ENCODE assay signal across 10 cellular contexts in the genomic region with DNA sequence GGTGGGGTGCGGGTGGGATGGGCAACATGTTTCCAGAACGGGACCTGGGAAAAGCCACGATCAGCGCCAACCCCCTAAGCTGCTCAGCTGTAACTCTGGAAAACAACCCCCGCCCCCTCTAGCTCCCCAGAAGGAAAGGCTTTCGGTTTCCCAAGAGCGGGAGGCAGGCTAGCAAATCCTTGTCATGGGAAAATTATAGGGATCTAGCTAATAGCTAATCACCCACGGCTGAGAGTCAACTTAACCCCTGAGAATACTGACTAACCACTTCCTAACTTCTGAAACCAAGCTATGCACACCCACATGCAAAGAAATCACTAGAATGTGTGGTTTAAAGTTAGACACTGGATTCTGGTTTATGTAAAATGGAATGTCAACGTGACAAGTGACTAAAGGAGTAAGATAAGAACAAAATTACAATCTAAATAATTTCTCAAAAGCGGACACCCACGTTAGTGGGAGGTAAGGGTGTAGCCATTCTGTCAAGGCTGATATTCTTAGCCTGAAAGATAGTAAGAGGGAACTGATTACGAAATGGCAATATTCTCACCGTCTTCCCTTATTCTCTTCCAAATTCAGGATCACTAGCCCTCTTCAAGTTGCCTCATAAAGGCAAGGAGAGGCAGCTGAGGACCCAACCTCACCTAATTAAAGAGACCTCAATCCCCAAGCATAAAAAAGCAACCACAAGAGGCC. TPM values are rescaled to one million over a fixed set of nuclear protein-coding genes. Genes with fewer than 3 reads are reported as not detected.
A peak's percentile ranks its signal among the peaks of the same experiment; 100 is the strongest.
DNase-seq lines count a peak whose midpoint lies in the region; ATAC-seq, FAIRE-seq and TF ChIP-seq lines count a peak whose summit lies in the region.
"Had no signal": no experiment of that assay in that cellular context is flagged by ENCODE, and none has a peak within 500 bp of the region (broad histone marks: within the 10 kb centered on the region; RNA-seq: fewer than 3 reads in every experiment).

No MANE protein-coding gene starts in this region.

- no peak overlapping the region for H3K18ac ChIP-seq in H1 (ENCODE audit: extremely low read depth, low read length)

- H3K27ac ChIP-seq in H1 (ENCODE audit: low read depth, low read length): no peak overlapping the region

- H2BK20ac ChIP-seq in H1 (ENCODE audit: low read length): 0 out of 2 replicates have a peak overlapping the region, but pooled peaks have one; percentile 26

- H3K4me3 ChIP-seq in AG04449 (ENCODE audit: low read depth, low read length) (peak overlapping the region; percentile 21; the same call in 1 of the 2 replicates), H1 (ENCODE audit: extremely low read depth in 1 of 4, insufficient read depth in 2 of 4, low read depth in 3 of 4, low read length in 4 of 4) (no peak overlapping the region)

- H3K4ac ChIP-seq in H1 (replicated peaks; ENCODE audit: insufficient read length, low read depth, low read length): no peak overlapping the region

- H4K8ac ChIP-seq in H1 (ENCODE audit: extremely low read depth, insufficient read depth, low read length): no peak overlapping the region

- no peak for TF ChIP-seq POLR2A in H1 (IDR thresholded peaks at IDR 0.05; ENCODE audit: control extremely low read depth in 1 of 2, low read depth in 2 of 2, low read length in 2 of 2)

- no peak overlapping the region for H3K23ac ChIP-seq in H1 (ENCODE audit: insufficient read length)

- H3K79me1 ChIP-seq in H1 (ENCODE audit: low read depth, low read length): peaks cover 13% of the 10 kb centered on the region

- H4K5ac ChIP-seq in H1 (ENCODE audit: insufficient read length, low read depth, low read length): no peak overlapping the region

- no peak for TF ChIP-seq EP300 in H1 (IDR thresholded peaks at IDR 0.05; ENCODE audit: borderline replicate concordance in 1 of 2, low read depth in 2 of 2, low read length in 2 of 2)

- CTCF ChIA-PET in AG04449 (lab: Yijun Ruan, JAX) (interaction anchor here (1.1 to 3.5 kb wide), 3 partner anchors 17 to 890 kb away, joined by 3 to 12 read pairs (median 4); no protein-coding TSS in a partner anchor), H1 (lab: Charles Lee; ENCODE audit: partially characterized antibody) (interaction anchor here (0.7 to 2.0 kb wide), 4 partner anchors 11 to 43 kb away, joined by 3 to 6 read pairs (median 4); no protein-coding TSS in a partner anchor)

- no peak overlapping the region; the same call in 1 of the 2 replicates for H2BK12ac ChIP-seq in H1 (ENCODE audit: low read depth, low read length)

- no peak overlapping the region for H3K14ac ChIP-seq in H1 (ENCODE audit: insufficient read length)

- H3K9me3 ChIP-seq in H1 (ENCODE audit: insufficient read depth in 2 of 2, low read depth in 1 of 2, low read length in 1 of 2): no peaks in the 10 kb centered on the region

- ATAC-seq in HG03103 (IDR thresholded peaks at IDR 0.05; ENCODE audit: low read depth, unreplicated experiment) (peak; percentile 43), HG02623 (IDR thresholded peaks at IDR 0.05; ENCODE audit: unreplicated experiment) (no peak)
- ATAC-seq: HCT116 had no signal

- peak; percentile 85 for DNase-seq in AG04449 (ENCODE audit: low read depth, low spot score)
- no peak for DNase-seq in H1 (ENCODE audit: low read depth in 1 of 2, low spot score in 2 of 2)
- DNase-seq in non-pigmented ciliary epithelial cell (ENCODE audit: low read depth): peak; percentile 91
- no peak for DNase-seq in RKO (ENCODE audit: low spot score)
- no peak for DNase-seq in NCI-H1436 (lab: John Stamatoyannopoulos, UW)
- no peak for DNase-seq in NCI-H2171 treated with DMSO at 0.1 percent for 48 hours (lab: John Stamatoyannopoulos, UW)
- DNase-seq: C1 segment of cervical spinal cord had no signal

- H4K20me1 ChIP-seq in H1 (replicated peaks in 1 of 2; ENCODE audit: control insufficient read depth in 1 of 2, insufficient read depth in 2 of 2, low read length in 2 of 2): peaks cover 6 to 18% of the 10 kb centered on the region in 2 experiments

- H3K36me3 ChIP-seq in H1 (ENCODE audit: control insufficient read depth in 2 of 4, insufficient read depth in 4 of 4, low read length in 3 of 4): peaks cover 2 to 72% (median 26%) of the 10 kb centered on the region in 4 experiments; a peak in 6 of 8 replicates

- no peak overlapping the region; a peak in 1 of 4 replicates for H3K4me2 ChIP-seq in H1 (ENCODE audit: insufficient read depth in 1 of 2, low read depth in 2 of 2, low read length in 2 of 2)

- no peak for TF ChIP-seq RAD21 in H1 (IDR thresholded peaks at IDR 0.05 in 1 of 2, conservative IDR thresholded peaks at IDR 0.05 in 1 of 2; ENCODE audit: low read depth in 2 of 2, low read length in 2 of 2)

- no peaks in the 10 kb centered on the region for H3K23me2 ChIP-seq in H1 (ENCODE audit: low read depth, low read length)

- H2BK15ac ChIP-seq in H1 (ENCODE audit: low read length): no peak overlapping the region

- no peak overlapping the region for H2AK5ac ChIP-seq in H1 (ENCODE audit: low read depth, low read length)

- H4K91ac ChIP-seq in H1 (replicated peaks; ENCODE audit: insufficient read length, low read length): no peak overlapping the region

- no peak overlapping the region for H2BK120ac ChIP-seq in H1 (replicated peaks; ENCODE audit: low read depth, low read length)

- no peak overlapping the region for H3K9ac ChIP-seq in H1 (replicated peaks in 1 of 4; ENCODE audit: extremely low read depth in 1 of 4, low read depth in 3 of 4, low read length in 3 of 4)

- WGBS in H1 (ENCODE audit: extremely low coverage in 1 of 2, insufficient coverage in 1 of 2, insufficient read length in 1 of 2, insufficient replicate concordance in 2 of 2, low coverage in 1 of 2, low lambda C conversion rate in 2 of 2, missing lambda C conversion rate in 1 of 2), 2 experiments: 81% methylated on average over 9 of the region's 13 CpGs; no CpG with 5 or more reads in 1 of the 2 experiments

- TF ChIP-seq CTCF in AG04449 (IDR thresholded peaks at IDR 0.05; ENCODE audit: insufficient read depth, low read length, missing control alignments) (no peak), H1 (IDR thresholded peaks at IDR 0.05; ENCODE audit: control extremely low read depth in 1 of 3, insufficient read depth in 1 of 3, low read depth in 1 of 3, low read length in 3 of 3) (no peak)

- no peaks in the 10 kb centered on the region for H3K27me3 ChIP-seq in H1 (replicated peaks in 1 of 4; ENCODE audit: control insufficient read depth in 3 of 4, extremely low read depth in 1 of 4, insufficient read depth in 3 of 4, low read length in 3 of 4)

- FAIRE-seq in H1 (lab: Jason Lieb, UNC): no peak

- H3K56ac ChIP-seq in H1 (replicated peaks; ENCODE audit: insufficient read length, low read depth, low read length): no peak overlapping the region

- H3K79me2 ChIP-seq in H1 (ENCODE audit: control insufficient read depth in 1 of 2, insufficient read depth in 2 of 2, low read length in 2 of 2): peaks cover 0 to 45% of the 10 kb centered on the region in 2 experiments; a peak in 2 of 4 replicates

- H3K4me1 ChIP-seq in H1 (replicated peaks in 1 of 4; ENCODE audit: control insufficient read depth in 3 of 4, insufficient read depth in 4 of 4, low read length in 3 of 4): peaks cover 10 to 32% (median 27%) of the 10 kb centered on the region in 4 experiments

- POLR2A ChIA-PET in AG04449 (lab: Yijun Ruan, JAX): interaction anchor here (0.6 to 1.2 kb wide), 2 partner anchors 17 to 219 kb away, joined by 3 to 4 read pairs; no protein-coding TSS in a partner anchor
- POLR2A ChIA-PET in H1 (lab: Charles Lee; ENCODE audit: partially characterized antibody): interaction anchor here (2.1 kb wide), 1 partner anchor 17 kb away, joined by 4 read pairs; no protein-coding TSS in a partner anchor

- H2BK5ac ChIP-seq in H1 (ENCODE audit: low read depth, low read length): no peak overlapping the region

- no peak overlapping the region for H2AFZ ChIP-seq in H1 (ENCODE audit: low read length)

TF ChIP-seq in H1, 55 proteins besides CTCF, POLR2A, EP300 and RAD21:
- TF ChIP-seq JUND (IDR thresholded peaks at IDR 0.05; ENCODE audit: low read length) (no peak), TAF1 (IDR thresholded peaks at IDR 0.05; ENCODE audit: low read depth, low read length) (no peak), SIN3A (conservative IDR thresholded peaks at IDR 0.05 in 1 of 2, IDR thresholded peaks at IDR 0.05 in 1 of 2; ENCODE audit: low read depth in 1 of 2, low read length in 2 of 2) (no peak), E2F6 (IDR thresholded peaks at IDR 0.05) (no peak), SP1 (IDR thresholded peaks at IDR 0.05; ENCODE audit: low read depth, low read length) (no peak), SUZ12 (IDR thresholded peaks at IDR 0.05; ENCODE audit: low read length) (no peak), CHD2 (IDR thresholded peaks at IDR 0.05; ENCODE audit: low read length) (no peak), TBP (IDR thresholded peaks at IDR 0.05; ENCODE audit: low read depth, low read length) (no peak), KDM5A (IDR thresholded peaks at IDR 0.05; ENCODE audit: low read length) (no peak)
- TF ChIP-seq, protein P1, sequence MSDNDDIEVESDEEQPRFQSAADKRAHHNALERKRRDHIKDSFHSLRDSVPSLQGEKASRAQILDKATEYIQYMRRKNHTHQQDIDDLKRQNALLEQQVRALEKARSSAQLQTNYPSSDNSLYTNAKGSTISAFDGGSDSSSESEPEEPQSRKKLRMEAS (IDR thresholded peaks at IDR 0.05): no peak

RNA-seq across cellular contexts. Expression of gene JAG1, which starts 20.1 kb away (rescaled TPM):
- 27.3 and 29.1 TPM in 2 replicates for total RNA-seq in H1 (2021; fragmentation: NEBNext Ultra II Directional; extraction: Animal tissue kit (Norgen Biotek cat#: 25700))
- 13.5 and 19.7 TPM in 2 replicates for polyA plus RNA-seq in H1 (2011; rRNA removed)
- 18.4 TPM for polyA plus RNA-seq in H1 (2011; cell fraction: cytosol; rRNA removed)
- polyA plus RNA-seq in H1 (2011; cell fraction: nucleus; rRNA removed): 65.7 TPM
- 19.6 to 22.8 TPM (median 21.2 TPM) in 4 replicates for polyA plus RNA-seq in H1 (2012, experiment 1 of 2)
- 6.3 TPM for polyA plus RNA-seq in H1 (2012, experiment 2 of 2)
- 18.1 TPM for polyA plus RNA-seq in H1 (2013, experiment 1 of 2)
- 15.5 TPM for polyA plus RNA-seq in H1 (2013, experiment 2 of 2)
- 83.6 and 86.3 TPM in 2 replicates for polyA minus RNA-seq in H1 (2011; rRNA and poly(A)+ RNA removed)
- polyA minus RNA-seq in H1 (2011; cell fraction: cytosol; rRNA and poly(A)+ RNA removed): 65.6 TPM
- polyA minus RNA-seq in H1 (2011; cell fraction: nucleus; rRNA and poly(A)+ RNA removed): 76.8 TPM

Comparison
In these comparisons a context has a peak if more than half of its experiments do, and no peak if none do; other contexts are left out.
1. DNase-seq: peak in AG04449 (single experiment) and non-pigmented ciliary epithelial cell (single experiment); none in H1 (0 of 2), RKO (single experiment), NCI-H1436 (single experiment) and NCI-H2171 treated with DMSO at 0.1 percent for 48 hours (single experiment).